Comparison of ENCODE assay signal across 16 cellular contexts in the genomic region with DNA sequence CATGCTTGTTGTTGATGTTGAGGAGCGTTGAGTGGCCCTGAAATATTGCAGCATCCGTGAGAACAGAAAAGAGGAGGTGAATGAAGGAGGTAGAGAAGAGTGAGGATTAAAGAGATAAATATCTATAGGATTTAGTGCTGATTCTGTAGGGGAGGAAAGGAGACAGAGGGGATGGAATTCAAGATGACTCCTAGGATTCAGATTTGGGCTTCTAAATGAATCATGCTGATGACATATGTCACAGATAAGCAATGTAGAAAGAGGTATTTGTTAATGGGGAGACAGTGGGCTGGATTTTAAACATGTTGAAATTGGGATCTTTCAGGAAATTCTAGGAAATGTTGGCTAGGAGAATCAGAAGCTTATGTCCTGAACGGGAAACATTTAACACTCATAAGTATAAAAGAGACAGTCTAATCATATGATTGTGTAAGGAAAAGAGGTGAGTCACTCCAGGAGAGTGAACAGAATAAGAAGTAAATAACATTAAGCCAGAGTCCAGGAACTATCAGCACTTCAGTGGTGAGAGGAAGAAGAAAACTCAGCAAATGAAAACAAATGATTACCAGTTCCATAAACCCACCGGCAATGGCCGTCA. TPM values are rescaled to one million over a fixed set of nuclear protein-coding genes. Genes with fewer than 3 reads are reported as not detected.
DNase-seq lines count a peak whose midpoint lies in the region; ATAC-seq, FAIRE-seq and TF ChIP-seq lines count a peak whose summit lies in the region.
"Had no signal": no experiment of that assay in that cellular context is flagged by ENCODE, and none has a peak within 500 bp of the region (broad histone marks: within the 10 kb centered on the region; RNA-seq: fewer than 3 reads in every experiment).

No MANE protein-coding gene starts in this region.

- H3K4me2 ChIP-seq in PC-9 (peak overlapping the region; percentile 18), endothelial cell of umbilical vein (ENCODE audit: insufficient read depth, low read length) (no peak overlapping the region)
- H3K4me2 ChIP-seq: BLaER1 had no signal

- H3F3A ChIP-seq in PC-9 (ENCODE audit: insufficient read depth, low read depth) = no peaks in the 10 kb centered on the region

- dilution Hi-C loops in endothelial cell of umbilical vein (cut with MboI; ENCODE audit: extremely low pct_ligation_motif_present, low sequenced_read_pairs) = no loop called here

- no peak overlapping the region for H3K4me3 Mint-ChIP-seq in activated CD8-positive, alpha-beta T cell treated with anti-CD3 and anti-CD28 coated beads, Interleukin-2, amount 10 ng/mL, durations not matched to agents 7 days and 5 days
- H3K4me3 Mint-ChIP-seq: activated T-cell treated with anti-CD3 and anti-CD28 coated beads, Interleukin-2, amount 50 U/mL, for 24 hours; central memory CD8-positive, alpha-beta T cell; memory B cell had no signal

- H3K9me1 ChIP-seq in endothelial cell of umbilical vein (replicated peaks; ENCODE audit: control insufficient read depth, extremely low read depth, insufficient read depth, low read length) = no peaks in the 10 kb centered on the region

- H3K27me3 Mint-ChIP-seq in activated CD8-positive, alpha-beta T cell treated with anti-CD3 and anti-CD28 coated beads, Interleukin-2, amount 10 ng/mL, durations not matched to agents 7 days and 5 days (ENCODE audit: low read depth) = no peaks in the 10 kb centered on the region
- H3K27me3 Mint-ChIP-seq: activated T-cell treated with anti-CD3 and anti-CD28 coated beads, Interleukin-2, amount 50 U/mL, for 24 hours; central memory CD8-positive, alpha-beta T cell; memory B cell had no signal

- H3K36me3 ChIP-seq in PC-9 (ENCODE audit: low read depth) (no peaks in the 10 kb centered on the region), endothelial cell of umbilical vein (ENCODE audit: control insufficient read depth in 2 of 2, extremely low read depth in 1 of 2, insufficient read depth in 2 of 2, low read length in 2 of 2) (no peaks in the 10 kb centered on the region), mesodermal cell (ENCODE audit: control insufficient read depth, insufficient read depth, low read length) (no peaks in the 10 kb centered on the region)
- H3K36me3 ChIP-seq: BLaER1 had no signal

- POLR2A ChIA-PET in PC-9 (lab: Charles Lee; ENCODE audit: unreplicated experiment) = no interaction called here
- POLR2A ChIA-PET in endothelial cell of umbilical vein (lab: Charles Lee) = no interaction called here
- POLR2A ChIA-PET in activated CD8-positive, alpha-beta T cell treated with anti-CD3 and anti-CD28 coated beads, Interleukin-2, amount 10 ng/mL, durations not matched to agents 7 days and 5 days (lab: Charles Lee) = no interaction called here
- POLR2A ChIA-PET in HEK293T (lab: Yijun Ruan, JAX) = no interaction called here

- no peaks in the 10 kb centered on the region for H3K27me3 ChIP-seq in PC-9 (ENCODE audit: insufficient read depth, low read depth)
- no peaks in the 10 kb centered on the region for H3K27me3 ChIP-seq in endothelial cell of umbilical vein (ENCODE audit: control insufficient read depth in 2 of 2, insufficient read depth in 2 of 2, low read length in 2 of 2)
- H3K27me3 ChIP-seq: BLaER1 had no signal

- H3K4me1 Mint-ChIP-seq in activated CD8-positive, alpha-beta T cell treated with anti-CD3 and anti-CD28 coated beads, Interleukin-2, amount 10 ng/mL, durations not matched to agents 7 days and 5 days (ENCODE audit: low read depth) = no peaks in the 10 kb centered on the region
- H3K4me1 Mint-ChIP-seq: central memory CD8-positive, alpha-beta T cell; memory B cell had no signal

- TF ChIP-seq CTCF in PC-9 (conservative IDR thresholded peaks at IDR 0.05) = no peak
- no peak for TF ChIP-seq CTCF in endothelial cell of umbilical vein (IDR thresholded peaks at IDR 0.05; ENCODE audit: extremely low read depth in 1 of 2, insufficient read depth in 1 of 2, low read depth in 1 of 2, low read length in 2 of 2)

- 81 to 98% methylated on average over 4 of the region's 5 CpGs for WGBS in mesodermal cell (ENCODE audit: insufficient coverage in 2 of 2), 2 experiments

- 0 out of 2 replicates have a peak overlapping the region, but pooled peaks have one; percentile 45 for H2AFZ ChIP-seq in PC-9
- no peak overlapping the region for H2AFZ ChIP-seq in endothelial cell of umbilical vein (ENCODE audit: low read depth, low read length)

- H4K20me1 ChIP-seq in PC-9 (ENCODE audit: insufficient read depth) (no peaks in the 10 kb centered on the region), endothelial cell of umbilical vein (replicated peaks; ENCODE audit: control insufficient read depth, extremely low read depth, insufficient read depth, low read length) (no peaks in the 10 kb centered on the region)
- H4K20me1 ChIP-seq: BLaER1 had no signal

- H3K36me3 Mint-ChIP-seq in activated CD8-positive, alpha-beta T cell treated with anti-CD3 and anti-CD28 coated beads, Interleukin-2, amount 10 ng/mL, durations not matched to agents 7 days and 5 days (ENCODE audit: low read depth) = no peaks in the 10 kb centered on the region
- H3K36me3 Mint-ChIP-seq: memory B cell had no signal

- H3K79me2 ChIP-seq in PC-9 (ENCODE audit: low read depth) (no peaks in the 10 kb centered on the region), endothelial cell of umbilical vein (ENCODE audit: control insufficient read depth, insufficient read depth, low read length) (no peaks in the 10 kb centered on the region)

- TF ChIP-seq POLR2A in endothelial cell of umbilical vein (IDR thresholded peaks at IDR 0.05; ENCODE audit: low read depth, low read length) = no peak

- H3K9me3 Mint-ChIP-seq in activated CD8-positive, alpha-beta T cell treated with anti-CD3 and anti-CD28 coated beads, Interleukin-2, amount 10 ng/mL, durations not matched to agents 7 days and 5 days (ENCODE audit: insufficient read depth) = no peaks in the 10 kb centered on the region
- H3K9me3 Mint-ChIP-seq: activated T-cell treated with anti-CD3 and anti-CD28 coated beads, Interleukin-2, amount 50 U/mL, for 24 hours had no signal

- H3K4me1 ChIP-seq in PC-9 (replicated peaks; ENCODE audit: insufficient read depth) (peaks cover 9% of the 10 kb centered on the region), endothelial cell of umbilical vein (ENCODE audit: control insufficient read depth, extremely low read depth, insufficient read depth, low read length) (no peaks in the 10 kb centered on the region), mesodermal cell (ENCODE audit: control insufficient read depth, insufficient read depth, low read length, poor library complexity, severe bottlenecking) (peaks cover 9% of the 10 kb centered on the region)

- no peak for FAIRE-seq in endothelial cell of umbilical vein (lab: Jason Lieb, UNC)
- FAIRE-seq: islet of Langerhans had no signal

- intact Hi-C loops in PC-9 (cut with micrococcal nuclease; ENCODE audit: unreplicated experiment) = no loop called here
- intact Hi-C loops in endothelial cell of umbilical vein (cut with micrococcal nuclease) = no loop called here

- H3K27ac ChIP-seq in PC-9 (peak overlapping the region; percentile 28; the same call in 1 of the 2 replicates), endothelial cell of umbilical vein (ENCODE audit: insufficient read depth, low read depth, low read length) (no peak overlapping the region), mesodermal cell (ENCODE audit: low read depth, low read length, severe bottlenecking) (peak overlapping the region; percentile 71)
- H3K27ac ChIP-seq: BLaER1 had no signal

- H3K9me3 ChIP-seq in PC-9 (ENCODE audit: insufficient read depth, low read depth) (no peaks in the 10 kb centered on the region; the same call in 1 of the 2 replicates), endothelial cell of umbilical vein (replicated peaks; ENCODE audit: control insufficient read depth, insufficient read depth, low read length) (no peaks in the 10 kb centered on the region), mesodermal cell (ENCODE audit: control insufficient read depth, low read length) (no peaks in the 10 kb centered on the region)
- H3K9me3 ChIP-seq: BLaER1 had no signal

- CTCF ChIA-PET in PC-9 (lab: Charles Lee) = no interaction called here
- CTCF ChIA-PET in endothelial cell of umbilical vein (lab: Charles Lee) = interaction anchor here (1.4 kb wide), 1 partner anchor 20 kb away, joined by 3 read pairs; no protein-coding TSS in a partner anchor
- CTCF ChIA-PET in activated CD8-positive, alpha-beta T cell treated with anti-CD3 and anti-CD28 coated beads, Interleukin-2, amount 10 ng/mL, durations not matched to agents 7 days and 5 days (lab: Charles Lee) = no interaction called here
- CTCF ChIA-PET in HEK293T (lab: Yijun Ruan, JAX) = no interaction called here

- ATAC-seq in activated CD8-positive, alpha-beta T cell treated with anti-CD3 and anti-CD28 coated beads, Interleukin-2, amount 10 ng/mL, durations not matched to agents 7 days and 5 days = no peak

- BruUV-seq in PC-9 (replicated peaks; lab: Mats Ljungman, UMichigan) (no TSS peak), endothelial cell of umbilical vein (replicated peaks; lab: Mats Ljungman, UMichigan) (no TSS peak)

- no peaks in the 10 kb centered on the region for H3K9me2 ChIP-seq in PC-9 (ENCODE audit: insufficient read depth)

- no peak overlapping the region for H3K9ac ChIP-seq in endothelial cell of umbilical vein (replicated peaks; ENCODE audit: extremely low read depth, insufficient read depth, low read length)
- H3K9ac ChIP-seq: BLaER1 had no signal

- no peak overlapping the region for H3K27ac Mint-ChIP-seq in activated CD8-positive, alpha-beta T cell treated with anti-CD3 and anti-CD28 coated beads, Interleukin-2, amount 10 ng/mL, durations not matched to agents 7 days and 5 days
- H3K27ac Mint-ChIP-seq: activated T-cell treated with anti-CD3 and anti-CD28 coated beads, Interleukin-2, amount 50 U/mL, for 24 hours; memory B cell had no signal

- DNase-seq in EH (ENCODE audit: low read depth) (peak; percentile 54), PC-9 (peak in 1 of 2 experiments; percentile 35), endothelial cell of umbilical vein (ENCODE audit: low read depth, low spot score) (peak; percentile 3), NCI-H1930 (lab: John Stamatoyannopoulos, UW) (no peak), mucosa of gallbladder (ENCODE audit: low spot score) (no peak), HEK293T (ENCODE audit: extremely low spot score) (no peak)
- DNase-seq in activated CD8-positive, alpha-beta T cell treated with anti-CD3 and anti-CD28 coated beads, Interleukin-2, amount 10 ng/mL, durations not matched to agents 7 days and 5 days = no peak
- DNase-seq: activated naive CD4-positive, alpha-beta T cell treated with anti-CD3 and anti-CD28 coated beads, Interleukin-2, amount 50 U/mL, for 16 hours; activated T-cell treated with anti-CD3 and anti-CD28 coated beads, Interleukin-2, amount 50 U/mL, for 24 hours; glutamatergic neuron; NCI-H2081 treated with DMSO at 0.1 percent for 48 hours had no signal

- H3K4me3 ChIP-seq in PC-9 (no peak overlapping the region), endothelial cell of umbilical vein (replicated peaks in 1 of 3; ENCODE audit: insufficient read depth in 1 of 3, low read depth in 1 of 3, low read length in 3 of 3) (no peak overlapping the region), mesodermal cell (ENCODE audit: extremely low read depth, insufficient read depth, low read length, poor library complexity, severe bottlenecking) (no peak overlapping the region)
- H3K4me3 ChIP-seq: BLaER1 had no signal

RNA-seq across cellular contexts. Expression of a gene that starts 58.1 kb away (rescaled TPM):
- total RNA-seq in PC-9 (2021) (35.0 and 48.2 TPM in 2 replicates), endothelial cell of umbilical vein (0.75 TPM in 1 of 2 replicates, not detected in the other), mucosa of gallbladder (1.8 TPM)
- polyA plus RNA-seq in endothelial cell of umbilical vein = 0.22 and 0.32 TPM in 2 replicates
- 0.17 and 0.22 TPM in 2 replicates for polyA plus RNA-seq in endothelial cell of umbilical vein (2011; cell fraction: cytosol; rRNA removed)
- 0.78 and 1.1 TPM in 2 replicates for polyA plus RNA-seq in endothelial cell of umbilical vein (2011; cell fraction: nucleus; rRNA removed)
- 2.0 and 2.1 TPM in 2 replicates for polyA plus RNA-seq in endothelial cell of umbilical vein (2012)
- polyA minus RNA-seq in endothelial cell of umbilical vein = 1.5 and 5.2 TPM in 2 replicates
- polyA minus RNA-seq in endothelial cell of umbilical vein (2011; cell fraction: cytosol; rRNA and poly(A)+ RNA removed) = 27.8 TPM
- 0.53 and 1.2 TPM in 2 replicates for polyA minus RNA-seq in endothelial cell of umbilical vein (2011; cell fraction: nucleus; rRNA and poly(A)+ RNA removed)
- 2.8 TPM for polyA plus RNA-seq in mesodermal cell (2013, experiment 1 of 2)
- polyA plus RNA-seq in mesodermal cell (2013, experiment 2 of 2) = 2.9 TPM
- not detected for total RNA-seq in activated CD8-positive, alpha-beta T cell treated with anti-CD3 and anti-CD28 coated beads, Interleukin-2, amount 10 ng/mL, durations not matched to agents 7 days and 5 days

Comparison
In these comparisons a context has a peak if more than half of its experiments do, and no peak if none do; other contexts are left out.
1. DNase-seq: peak in EH (single experiment) and endothelial cell of umbilical vein (single experiment); none in NCI-H1930 (0 of 2), mucosa of gallbladder (single experiment), activated CD8-positive, alpha-beta T cell treated with anti-CD3 and anti-CD28 coated beads, Interleukin-2, amount 10 ng/mL, durations not matched to agents 7 days and 5 days (single experiment) and HEK293T (single experiment).
2. RNA of a gene that starts 58.1 kb away (total RNA-seq): 35.0 to 48.2 TPM in PC-9; 1.8 TPM in mucosa of gallbladder (single experiment), 0.75 TPM in endothelial cell of umbilical vein and not detected in activated CD8-positive, alpha-beta T cell treated with anti-CD3 and anti-CD28 coated beads, Interleukin-2, amount 10 ng/mL, durations not matched to agents 7 days and 5 days; every median in the first group is over 10 times any median in the second.